ENCODE assay signal across 25 cellular contexts in the genomic region with DNA sequence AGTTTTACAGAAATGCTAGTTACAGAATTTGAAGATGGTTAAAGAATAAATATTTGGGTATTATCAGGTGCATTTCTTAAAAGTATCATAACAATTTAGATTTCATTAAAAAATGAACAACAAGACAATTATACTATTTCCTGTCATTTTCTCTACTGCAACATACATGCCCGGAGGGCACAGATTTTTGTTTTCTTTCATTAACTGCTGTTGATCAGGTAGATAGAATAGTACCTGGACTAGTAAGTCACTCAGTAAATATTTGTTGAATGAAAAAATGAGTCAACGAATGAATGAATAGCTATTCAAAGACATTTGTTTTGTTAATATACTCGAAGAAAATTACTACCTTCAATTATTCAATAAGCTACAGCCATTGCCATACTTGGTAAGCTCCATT.
"Had no signal": no experiment of that assay in that cellular context is flagged by ENCODE, and none has a peak within 500 bp of the region (broad histone marks: within the 10 kb centered on the region; RNA-seq: fewer than 3 reads in every experiment).

No MANE protein-coding gene starts in this region.

- H3K4me3 ChIP-seq: skin epidermis, thoracic aorta, uterus had no signal

- H3K27ac ChIP-seq: brain microvascular endothelial cell, neutrophil, skin epidermis, thoracic aorta, uterus had no signal

- H3K36me3 ChIP-seq: brain microvascular endothelial cell, neutrophil, thoracic aorta, uterus had no signal

- H3K9me3 ChIP-seq: neutrophil, thoracic aorta, uterus had no signal

- ATAC-seq: activated CD8-positive, alpha-beta T cell treated with anti-CD3 and anti-CD28 coated beads for 36 hours; activated T-cell treated with anti-CD3 and anti-CD28 coated beads, Interleukin-2, amount 50 U/mL, for 4 hours; activated T-helper 17 cell treated with anti-CD3 and anti-CD28 coated beads, Interleukin-2, amount 50 U/mL, for 72 hours; effector memory CD8-positive, alpha-beta T cell; left cardiac atrium; left ventricle myocardium superior; sciatic nerve; stimulated activated effector memory CD8-positive, alpha-beta T cell treated with anti-CD3 and anti-CD28 coated beads, Interleukin-12 subunit alpha, Interleukin-12 subunit beta, amount 100 ng/mL, for 72 hours had no signal

- H3K4me1 ChIP-seq: uterus had no signal

- H3K27me3 ChIP-seq: brain microvascular endothelial cell, uterus had no signal

- DNase-seq: activated B cell treated with CpG ODN at 0.5 μM for 24 hours; activated CD4-positive, alpha-beta T cell treated with anti-CD3 and anti-CD28 coated beads, Interleukin-2, amount 50 U/mL, for 1 hour; activated CD8-positive, alpha-beta T cell treated with anti-CD3 and anti-CD28 coated beads for 36 hours; activated gamma-delta T cell treated with Interleukin-2 at 50 U/mL for 16 hours; activated naive CD4-positive, alpha-beta T cell treated with anti-CD3 and anti-CD28 coated beads, Interleukin-2, amount 50 U/mL, for 16 hours; activated T-cell treated with anti-CD3 and anti-CD28 coated beads, Interleukin-2, amount 50 U/mL, for 4 hours; amniotic stem cell; brain microvascular endothelial cell; caudate nucleus; cortex of kidney; effector memory CD8-positive, alpha-beta T cell; head of caudate nucleus; hippocampal formation; left cardiac atrium; left ventricle myocardium superior; stimulated activated CD4-positive, alpha-beta T cell treated with anti-CD3 and anti-CD28 coated beads, Interleukin-4, amount 100 ng/mL, for 24 hours; uterus had no signal

- FAIRE-seq: astrocyte, keratinocyte had no signal
